In the genomic region with DNA sequence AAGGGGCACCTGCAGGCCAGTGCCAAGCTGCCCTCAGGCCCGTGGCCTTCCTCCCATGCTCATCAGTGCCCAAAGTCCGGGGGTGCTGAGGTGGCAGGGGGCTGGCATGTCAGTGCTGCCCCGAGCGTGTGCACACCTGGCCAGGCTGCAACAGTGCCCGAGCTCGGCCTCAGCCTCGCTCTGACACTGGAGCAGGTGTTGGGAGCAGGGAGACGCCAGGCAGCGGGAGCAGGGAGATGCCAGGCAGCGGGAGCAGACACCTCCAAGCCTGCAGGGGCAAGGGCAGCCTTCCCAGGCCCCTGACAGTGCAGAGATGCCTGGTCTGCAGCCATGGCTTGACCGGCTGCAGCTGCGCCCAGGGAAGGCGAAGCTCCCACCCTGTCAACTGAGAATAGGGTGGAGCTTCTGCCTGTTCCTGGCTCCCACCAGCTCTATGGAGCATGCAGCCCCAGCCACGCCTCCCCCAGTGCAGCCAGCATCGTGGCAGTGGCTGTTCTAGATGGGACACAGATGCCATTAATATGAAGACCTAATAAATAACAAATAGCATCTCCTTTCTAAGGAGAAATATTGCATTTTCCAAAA, we compare ENCODE assay signal across 1 cellular context.
TF ChIP-seq lines count a peak whose summit lies in the region.

No MANE protein-coding gene starts in this region.

TF ChIP-seq in WTC11, 78 proteins besides CTCF, POLR2A, EP300 and RAD21:
- TF ChIP-seq, protein P1, sequence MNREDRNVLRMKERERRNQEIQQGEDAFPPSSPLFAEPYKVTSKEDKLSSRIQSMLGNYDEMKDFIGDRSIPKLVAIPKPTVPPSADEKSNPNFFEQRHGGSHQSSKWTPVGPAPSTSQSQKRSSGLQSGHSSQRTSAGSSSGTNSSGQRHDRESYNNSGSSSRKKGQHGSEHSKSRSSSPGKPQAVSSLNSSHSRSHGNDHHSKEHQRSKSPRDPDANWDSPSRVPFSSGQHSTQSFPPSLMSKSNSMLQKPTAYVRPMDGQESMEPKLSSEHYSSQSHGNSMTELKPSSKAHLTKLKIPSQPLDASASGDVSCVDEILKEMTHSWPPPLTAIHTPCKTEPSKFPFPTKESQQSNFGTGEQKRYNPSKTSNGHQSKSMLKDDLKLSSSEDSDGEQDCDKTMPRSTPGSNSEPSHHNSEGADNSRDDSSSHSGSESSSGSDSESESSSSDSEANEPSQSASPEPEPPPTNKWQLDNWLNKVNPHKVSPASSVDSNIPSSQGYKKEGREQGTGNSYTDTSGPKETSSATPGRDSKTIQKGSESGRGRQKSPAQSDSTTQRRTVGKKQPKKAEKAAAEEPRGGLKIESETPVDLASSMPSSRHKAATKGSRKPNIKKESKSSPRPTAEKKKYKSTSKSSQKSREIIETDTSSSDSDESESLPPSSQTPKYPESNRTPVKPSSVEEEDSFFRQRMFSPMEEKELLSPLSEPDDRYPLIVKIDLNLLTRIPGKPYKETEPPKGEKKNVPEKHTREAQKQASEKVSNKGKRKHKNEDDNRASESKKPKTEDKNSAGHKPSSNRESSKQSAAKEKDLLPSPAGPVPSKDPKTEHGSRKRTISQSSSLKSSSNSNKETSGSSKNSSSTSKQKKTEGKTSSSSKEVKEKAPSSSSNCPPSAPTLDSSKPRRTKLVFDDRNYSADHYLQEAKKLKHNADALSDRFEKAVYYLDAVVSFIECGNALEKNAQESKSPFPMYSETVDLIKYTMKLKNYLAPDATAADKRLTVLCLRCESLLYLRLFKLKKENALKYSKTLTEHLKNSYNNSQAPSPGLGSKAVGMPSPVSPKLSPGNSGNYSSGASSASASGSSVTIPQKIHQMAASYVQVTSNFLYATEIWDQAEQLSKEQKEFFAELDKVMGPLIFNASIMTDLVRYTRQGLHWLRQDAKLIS (CRISPR knock-in tag; IDR thresholded peaks at IDR 0.05; ENCODE audit: borderline replicate concordance) = no peak
- TF ChIP-seq, protein P2, sequence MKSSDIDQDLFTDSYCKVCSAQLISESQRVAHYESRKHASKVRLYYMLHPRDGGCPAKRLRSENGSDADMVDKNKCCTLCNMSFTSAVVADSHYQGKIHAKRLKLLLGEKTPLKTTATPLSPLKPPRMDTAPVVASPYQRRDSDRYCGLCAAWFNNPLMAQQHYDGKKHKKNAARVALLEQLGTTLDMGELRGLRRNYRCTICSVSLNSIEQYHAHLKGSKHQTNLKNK (CRISPR knock-in tag; IDR thresholded peaks at IDR 0.05) = no peak
- TF ChIP-seq, protein P3, sequence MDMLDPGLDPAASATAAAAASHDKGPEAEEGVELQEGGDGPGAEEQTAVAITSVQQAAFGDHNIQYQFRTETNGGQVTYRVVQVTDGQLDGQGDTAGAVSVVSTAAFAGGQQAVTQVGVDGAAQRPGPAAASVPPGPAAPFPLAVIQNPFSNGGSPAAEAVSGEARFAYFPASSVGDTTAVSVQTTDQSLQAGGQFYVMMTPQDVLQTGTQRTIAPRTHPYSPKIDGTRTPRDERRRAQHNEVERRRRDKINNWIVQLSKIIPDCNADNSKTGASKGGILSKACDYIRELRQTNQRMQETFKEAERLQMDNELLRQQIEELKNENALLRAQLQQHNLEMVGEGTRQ (CRISPR knock-in tag; IDR thresholded peaks at IDR 0.05) = no peak
- TF ChIP-seq, protein P4, sequence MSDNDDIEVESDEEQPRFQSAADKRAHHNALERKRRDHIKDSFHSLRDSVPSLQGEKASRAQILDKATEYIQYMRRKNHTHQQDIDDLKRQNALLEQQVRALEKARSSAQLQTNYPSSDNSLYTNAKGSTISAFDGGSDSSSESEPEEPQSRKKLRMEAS (CRISPR knock-in tag; IDR thresholded peaks at IDR 0.05) = no peak
- TF ChIP-seq, protein P5, sequence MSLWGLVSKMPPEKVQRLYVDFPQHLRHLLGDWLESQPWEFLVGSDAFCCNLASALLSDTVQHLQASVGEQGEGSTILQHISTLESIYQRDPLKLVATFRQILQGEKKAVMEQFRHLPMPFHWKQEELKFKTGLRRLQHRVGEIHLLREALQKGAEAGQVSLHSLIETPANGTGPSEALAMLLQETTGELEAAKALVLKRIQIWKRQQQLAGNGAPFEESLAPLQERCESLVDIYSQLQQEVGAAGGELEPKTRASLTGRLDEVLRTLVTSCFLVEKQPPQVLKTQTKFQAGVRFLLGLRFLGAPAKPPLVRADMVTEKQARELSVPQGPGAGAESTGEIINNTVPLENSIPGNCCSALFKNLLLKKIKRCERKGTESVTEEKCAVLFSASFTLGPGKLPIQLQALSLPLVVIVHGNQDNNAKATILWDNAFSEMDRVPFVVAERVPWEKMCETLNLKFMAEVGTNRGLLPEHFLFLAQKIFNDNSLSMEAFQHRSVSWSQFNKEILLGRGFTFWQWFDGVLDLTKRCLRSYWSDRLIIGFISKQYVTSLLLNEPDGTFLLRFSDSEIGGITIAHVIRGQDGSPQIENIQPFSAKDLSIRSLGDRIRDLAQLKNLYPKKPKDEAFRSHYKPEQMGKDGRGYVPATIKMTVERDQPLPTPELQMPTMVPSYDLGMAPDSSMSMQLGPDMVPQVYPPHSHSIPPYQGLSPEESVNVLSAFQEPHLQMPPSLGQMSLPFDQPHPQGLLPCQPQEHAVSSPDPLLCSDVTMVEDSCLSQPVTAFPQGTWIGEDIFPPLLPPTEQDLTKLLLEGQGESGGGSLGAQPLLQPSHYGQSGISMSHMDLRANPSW (CRISPR knock-in tag; conservative IDR thresholded peaks at IDR 0.05; ENCODE audit: low read depth) = no peak
- TF ChIP-seq KAT7 (CRISPR knock-in tag; IDR thresholded peaks at IDR 0.05; ENCODE audit: borderline replicate concordance) (no peak), JAZF1 (CRISPR knock-in tag; IDR thresholded peaks at IDR 0.05) (no peak), SMAD4 (CRISPR knock-in tag; IDR thresholded peaks at IDR 0.05) (no peak), PRRX2 (CRISPR knock-in tag; IDR thresholded peaks at IDR 0.05) (no peak), GABPB1 (CRISPR knock-in tag; IDR thresholded peaks at IDR 0.05) (no peak), TP53 (CRISPR knock-in tag; IDR thresholded peaks at IDR 0.05) (no peak), MXD4 (CRISPR knock-in tag; IDR thresholded peaks at IDR 0.05; ENCODE audit: borderline replicate concordance) (no peak), SOX15 (CRISPR knock-in tag; IDR thresholded peaks at IDR 0.05) (no peak)
- TF ChIP-seq, protein P6, sequence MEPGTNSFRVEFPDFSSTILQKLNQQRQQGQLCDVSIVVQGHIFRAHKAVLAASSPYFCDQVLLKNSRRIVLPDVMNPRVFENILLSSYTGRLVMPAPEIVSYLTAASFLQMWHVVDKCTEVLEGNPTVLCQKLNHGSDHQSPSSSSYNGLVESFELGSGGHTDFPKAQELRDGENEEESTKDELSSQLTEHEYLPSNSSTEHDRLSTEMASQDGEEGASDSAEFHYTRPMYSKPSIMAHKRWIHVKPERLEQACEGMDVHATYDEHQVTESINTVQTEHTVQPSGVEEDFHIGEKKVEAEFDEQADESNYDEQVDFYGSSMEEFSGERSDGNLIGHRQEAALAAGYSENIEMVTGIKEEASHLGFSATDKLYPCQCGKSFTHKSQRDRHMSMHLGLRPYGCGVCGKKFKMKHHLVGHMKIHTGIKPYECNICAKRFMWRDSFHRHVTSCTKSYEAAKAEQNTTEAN (CRISPR knock-in tag; IDR thresholded peaks at IDR 0.05) = no peak
- TF ChIP-seq, protein P7, sequence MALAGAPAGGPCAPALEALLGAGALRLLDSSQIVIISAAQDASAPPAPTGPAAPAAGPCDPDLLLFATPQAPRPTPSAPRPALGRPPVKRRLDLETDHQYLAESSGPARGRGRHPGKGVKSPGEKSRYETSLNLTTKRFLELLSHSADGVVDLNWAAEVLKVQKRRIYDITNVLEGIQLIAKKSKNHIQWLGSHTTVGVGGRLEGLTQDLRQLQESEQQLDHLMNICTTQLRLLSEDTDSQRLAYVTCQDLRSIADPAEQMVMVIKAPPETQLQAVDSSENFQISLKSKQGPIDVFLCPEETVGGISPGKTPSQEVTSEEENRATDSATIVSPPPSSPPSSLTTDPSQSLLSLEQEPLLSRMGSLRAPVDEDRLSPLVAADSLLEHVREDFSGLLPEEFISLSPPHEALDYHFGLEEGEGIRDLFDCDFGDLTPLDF (CRISPR knock-in tag; IDR thresholded peaks at IDR 0.05) = no peak
- TF ChIP-seq, protein P8, sequence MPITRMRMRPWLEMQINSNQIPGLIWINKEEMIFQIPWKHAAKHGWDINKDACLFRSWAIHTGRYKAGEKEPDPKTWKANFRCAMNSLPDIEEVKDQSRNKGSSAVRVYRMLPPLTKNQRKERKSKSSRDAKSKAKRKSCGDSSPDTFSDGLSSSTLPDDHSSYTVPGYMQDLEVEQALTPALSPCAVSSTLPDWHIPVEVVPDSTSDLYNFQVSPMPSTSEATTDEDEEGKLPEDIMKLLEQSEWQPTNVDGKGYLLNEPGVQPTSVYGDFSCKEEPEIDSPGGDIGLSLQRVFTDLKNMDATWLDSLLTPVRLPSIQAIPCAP (CRISPR knock-in tag; IDR thresholded peaks at IDR 0.05) = no peak
- TF ChIP-seq, protein P9, sequence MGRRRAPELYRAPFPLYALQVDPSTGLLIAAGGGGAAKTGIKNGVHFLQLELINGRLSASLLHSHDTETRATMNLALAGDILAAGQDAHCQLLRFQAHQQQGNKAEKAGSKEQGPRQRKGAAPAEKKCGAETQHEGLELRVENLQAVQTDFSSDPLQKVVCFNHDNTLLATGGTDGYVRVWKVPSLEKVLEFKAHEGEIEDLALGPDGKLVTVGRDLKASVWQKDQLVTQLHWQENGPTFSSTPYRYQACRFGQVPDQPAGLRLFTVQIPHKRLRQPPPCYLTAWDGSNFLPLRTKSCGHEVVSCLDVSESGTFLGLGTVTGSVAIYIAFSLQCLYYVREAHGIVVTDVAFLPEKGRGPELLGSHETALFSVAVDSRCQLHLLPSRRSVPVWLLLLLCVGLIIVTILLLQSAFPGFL (CRISPR knock-in tag; IDR thresholded peaks at IDR 0.05; ENCODE audit: borderline replicate concordance) = no peak
